8 cellular contexts compared by ENCODE assay signal in genomic region chr5:68287631-68287975, GRCh38.
DNase-seq lines count a peak whose midpoint lies in the region; ATAC-seq, FAIRE-seq and TF ChIP-seq lines count a peak whose summit lies in the region.

No MANE protein-coding gene starts in this region.

- 22 to 35% methylated on average over 8 of the region's 8 CpGs for WGBS in heart right ventricle, 2 donors
- WGBS in aorta, 2 donors, result 33 to 41% methylated on average over 8 of the region's 8 CpGs

- H3K36me3 ChIP-seq in heart right ventricle (peaks cover 0 to 36% (median 8%) of the 10 kb centered on the region in 9 donors), muscle layer of duodenum (ENCODE audit: control insufficient read depth in 1 of 2, insufficient read depth in 2 of 2, low read length in 2 of 2) (peaks cover 7 to 17% of the 10 kb centered on the region in 2 donors), aorta (ENCODE audit: control insufficient read depth in 1 of 2, insufficient read depth in 2 of 2, low read length in 1 of 2) (peaks cover 0 to 2% of the 10 kb centered on the region in 2 donors)

- H3K4me3 ChIP-seq in heart right ventricle (peak overlapping the region in 9 of 10 donors; percentile 33 to 71 (median 63)), choroid plexus epithelial cell (ENCODE audit: low read depth, low read length) (peak overlapping the region; percentile 56), muscle layer of duodenum (ENCODE audit: low read depth in 1 of 2, low read length in 2 of 2) (peak overlapping the region; percentile 73 to 77), aorta (ENCODE audit: low read length in 2 of 2) (no peak overlapping the region)

- peaks cover 10 to 83% (median 63%) of the 10 kb centered on the region in 9 donors for H3K4me1 ChIP-seq in heart right ventricle
- H3K4me1 ChIP-seq in muscle layer of duodenum (ENCODE audit: control insufficient read depth in 1 of 2, insufficient read depth in 2 of 2, low read length in 2 of 2), result peaks cover 26 to 80% of the 10 kb centered on the region in 2 donors
- H3K4me1 ChIP-seq in aorta (ENCODE audit: control insufficient read depth in 1 of 2, insufficient read depth in 2 of 2, low read length in 2 of 2), result peaks cover 0 to 3% of the 10 kb centered on the region in 2 donors

- H3K9me3 ChIP-seq in heart right ventricle, result no peaks in the 10 kb centered on the region
- no peaks in the 10 kb centered on the region for H3K9me3 ChIP-seq in muscle layer of duodenum (ENCODE audit: control insufficient read depth in 1 of 2, low read length in 2 of 2)
- no peaks in the 10 kb centered on the region for H3K9me3 ChIP-seq in aorta (ENCODE audit: control insufficient read depth, low read length)

- H3K27ac ChIP-seq in heart right ventricle (peak overlapping the region; percentile 60 to 95 (median 90)), muscle layer of duodenum (ENCODE audit: low read length) (peak overlapping the region; percentile 88), aorta (ENCODE audit: low read depth in 1 of 2, low read length in 2 of 2) (peak overlapping the region; percentile 20 to 65)

- ATAC-seq in heart right ventricle (no peak), left ventricle myocardium superior (no peak), aorta (ENCODE audit: low FRiP score) (no peak), GM18909 (IDR thresholded peaks at IDR 0.05; ENCODE audit: poor library complexity, unreplicated experiment) (no peak)

- FAIRE-seq in frontal cortex (lab: Jason Lieb, UNC), result no peak

- DNase-seq in heart right ventricle (no peak), left ventricle myocardium superior (no peak), choroid plexus epithelial cell (ENCODE audit: low read depth) (no peak), aorta (no peak), SW 1271 (lab: John Stamatoyannopoulos, UW) (no peak), frontal cortex (ENCODE audit: low spot score in 2 of 2) (no peak)

- intact Hi-C loops in heart right ventricle (cut with DNase I), result loop anchor here (2.0 to 10.0 kb wide), 10 partner anchors 170 to 720 kb away; no protein-coding TSS in a partner anchor
- intact Hi-C loops in left ventricle myocardium superior (cut with micrococcal nuclease), result loop anchor here (5.0 kb wide), 1 partner anchor 175 kb away; no protein-coding TSS in a partner anchor
- intact Hi-C loops in aorta (cut with DNase I), result loop anchor here (2.0 to 5.0 kb wide), 3 partner anchors 170 to 675 kb away; no protein-coding TSS in a partner anchor

- TF ChIP-seq CTCF in heart right ventricle (IDR thresholded peaks at IDR 0.05) (no peak), choroid plexus epithelial cell (conservative IDR thresholded peaks at IDR 0.05; ENCODE audit: low read depth, low read length) (no peak)

- H3K27me3 ChIP-seq in heart right ventricle, result no peaks in the 10 kb centered on the region
- H3K27me3 ChIP-seq in muscle layer of duodenum (ENCODE audit: low read depth, low read length), result no peaks in the 10 kb centered on the region
- no peaks in the 10 kb centered on the region for H3K27me3 ChIP-seq in aorta (ENCODE audit: control insufficient read depth in 1 of 2, insufficient read depth in 2 of 2, low read length in 1 of 2)

Comparison
In these comparisons a context has a peak if more than half of its experiments do, and no peak if none do; other contexts are left out.
1. H3K4me3 ChIP-seq: peak in heart right ventricle (9 of 10), choroid plexus epithelial cell (single experiment) and muscle layer of duodenum (2 of 2); none in aorta (0 of 2).
2. Peak in every context shown above with its lines, with median percentiles within 50 percentile points of each other: H3K27ac ChIP-seq.